In the genomic region with DNA sequence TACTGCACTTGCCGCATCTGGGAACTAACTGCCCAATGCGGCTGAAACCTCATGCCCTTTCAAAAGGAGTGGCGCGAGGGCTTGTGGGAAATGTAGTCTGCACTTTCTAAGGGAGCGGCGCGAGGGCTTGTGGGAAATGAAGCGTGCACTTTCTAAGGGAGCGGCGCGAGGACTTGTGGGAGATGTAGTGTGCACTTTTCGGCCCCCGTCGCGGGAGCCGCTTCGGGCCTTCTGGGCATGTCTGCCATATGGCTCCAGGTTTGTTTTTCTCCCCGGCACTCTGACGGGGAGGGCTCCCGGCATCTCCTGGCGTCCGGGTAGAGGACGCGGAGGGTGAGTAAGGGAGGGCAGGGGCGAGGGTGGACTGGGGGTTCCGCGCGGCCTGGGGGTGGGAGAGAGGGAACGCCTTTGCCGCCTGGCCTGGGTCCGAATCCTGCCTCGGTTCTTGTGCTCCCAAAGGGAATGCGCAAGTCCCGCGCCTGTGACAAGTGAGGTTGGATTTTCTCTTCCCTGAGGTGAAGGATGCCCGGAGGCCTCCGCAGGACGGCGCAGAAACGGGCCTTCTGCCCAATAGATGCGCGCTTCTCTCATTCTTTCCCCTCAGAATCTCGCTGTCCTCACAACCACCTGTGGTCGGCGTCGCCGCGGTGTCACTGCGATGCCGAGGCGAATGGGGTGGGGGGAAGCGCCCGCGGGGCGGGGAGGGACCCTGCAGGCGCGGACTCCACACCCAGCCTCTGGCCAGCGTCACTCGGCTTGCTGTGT, we compare ENCODE assay signal across 7 cellular contexts.
DNase-seq lines count a peak whose midpoint lies in the region; ATAC-seq and TF ChIP-seq lines count a peak whose summit lies in the region.

Gene ZNF37A (plus strand): TSS at position 180 of the 765 bp plus-strand sequence. CDS start 2,281 bp downstream, outside the sequence.

- ATAC-seq in GM18508 (IDR thresholded peaks at IDR 0.05; ENCODE audit: insufficient read depth, unreplicated experiment) (peak; percentile 97), HG03025 (IDR thresholded peaks at IDR 0.05; ENCODE audit: low FRiP score, unreplicated experiment) (peak; percentile 96)

- peak within 1 kb of the TSS; percentile 82 for H3K4me3 ChIP-seq in retinal pigment epithelial cell (ENCODE audit: low read length)

- no peak for TF ChIP-seq CTCF in retinal pigment epithelial cell (conservative IDR thresholded peaks at IDR 0.05; ENCODE audit: low read depth, low read length)

- DNase-seq in NCI-H2081 (lab: John Stamatoyannopoulos, UW) (peak; percentile 86 to 94), T1000 (lab: John Stamatoyannopoulos, UW) (peak; percentile 86), astrocyte of the hippocampus (ENCODE audit: low read depth, low spot score) (peak; percentile 98), hippocampal formation (lab: John Stamatoyannopoulos, UW) (peak; percentile 92 to 94), retinal pigment epithelial cell (ENCODE audit: low read depth) (peak; percentile 92)

Comparison
In these comparisons a context has a peak if more than half of its experiments do, and no peak if none do; other contexts are left out.
1. Peak in every context shown above with its lines: DNase-seq, ATAC-seq and H3K4me3 ChIP-seq.